In genomic region chr10:86055928-86056327, GRCh38 we compare ENCODE assay signal across 4 cellular contexts.
"Had no signal": no experiment of that assay in that cellular context is flagged by ENCODE, and none has a peak within 500 bp of the region (broad histone marks: within the 10 kb centered on the region; RNA-seq: fewer than 3 reads in every experiment).

No MANE protein-coding gene starts in this region.

- DNase-seq: IMR-90 had no signal

- H3K27ac ChIP-seq: HL-60 had no signal

- ATAC-seq: HepG2, K562 had no signal

- H3K4me3 ChIP-seq: K562 had no signal
